Comparison of ENCODE assay signal across 1 cellular context in the genomic region with DNA sequence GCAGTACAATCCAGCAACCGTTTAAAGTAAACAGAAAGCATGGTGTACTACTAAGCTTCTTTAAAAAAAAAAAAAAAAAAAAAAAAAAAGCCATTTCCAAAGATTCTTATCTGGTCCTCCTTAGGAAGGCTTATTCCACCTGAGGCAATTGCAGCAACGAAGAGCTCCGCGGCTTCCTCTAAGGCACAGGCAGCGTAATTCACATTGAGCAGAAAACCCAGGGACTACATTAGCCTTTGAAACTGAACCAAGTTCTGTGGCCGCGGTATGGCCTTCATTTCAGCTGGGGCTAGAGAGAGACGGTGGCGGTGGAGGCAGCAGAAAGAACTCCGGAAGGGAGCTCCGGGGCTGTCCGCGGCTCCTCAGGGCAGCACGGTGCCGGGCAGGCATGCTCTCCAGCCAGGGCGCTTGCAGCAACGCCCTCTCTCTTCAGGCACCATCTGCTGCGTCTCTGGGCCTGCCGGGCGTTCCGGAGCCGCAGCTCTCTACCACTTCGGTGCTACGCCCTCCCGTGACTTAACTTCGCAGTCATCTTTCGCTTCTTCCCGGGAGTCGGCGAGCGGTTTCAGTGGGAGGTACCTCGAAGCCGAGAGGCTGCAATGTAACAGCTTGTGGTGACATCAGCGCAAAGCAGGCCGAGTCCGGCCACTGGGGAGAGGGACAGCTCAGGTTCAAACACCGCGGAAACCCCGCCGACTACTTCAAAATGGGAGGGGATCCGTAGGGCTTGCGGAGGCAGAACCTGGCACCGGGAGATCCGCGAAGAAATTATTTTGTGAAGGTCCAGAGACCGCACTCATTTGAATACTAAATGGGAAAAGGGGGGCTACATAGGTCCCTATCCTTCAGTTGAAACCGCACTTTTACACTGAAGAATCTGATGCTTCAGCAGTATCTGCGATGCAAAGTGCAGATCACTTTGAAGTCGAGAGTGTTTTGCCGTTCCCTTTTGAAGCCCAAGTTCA.
TF ChIP-seq lines count a peak whose summit lies in the region.

No MANE protein-coding gene starts in this region.

TF ChIP-seq in HepG2, 621 proteins besides CTCF, POLR2A, EP300 and RAD21 (continued from another document and continues in another):
- TF ChIP-seq PRDM10 (CRISPR knock-in tag; IDR thresholded peaks at IDR 0.05; ENCODE audit: low read depth) (peak; percentile 72; the same call in 1 of the 2 replicates), ZNF850 (CRISPR knock-in tag; conservative IDR thresholded peaks at IDR 0.05) (0 out of 2 replicates have a peak, but pooled peaks have one; percentile 44), ZNF562 (CRISPR knock-in tag; IDR thresholded peaks at IDR 0.05; ENCODE audit: borderline replicate concordance) (peak; percentile 48; the same call in 1 of the 2 replicates), ARID5B (CRISPR knock-in tag; IDR thresholded peaks at IDR 0.05) (peak; percentile 86), JARID2 (CRISPR knock-in tag; IDR thresholded peaks at IDR 0.05; ENCODE audit: insufficient replicate concordance) (peak; percentile 96), AKAP8 (CRISPR knock-in tag; IDR thresholded peaks at IDR 0.05) (peak; percentile 61; the same call in 1 of the 2 replicates), ZNF138 (CRISPR knock-in tag; IDR thresholded peaks at IDR 0.05; ENCODE audit: low read depth) (0 out of 2 replicates have a peak, but pooled peaks have one; percentile 83), ZIK1 (CRISPR knock-in tag; IDR thresholded peaks at IDR 0.05; ENCODE audit: borderline replicate concordance, low read depth) (0 out of 2 replicates have a peak, but pooled peaks have one; percentile 50), ZBTB39 (CRISPR knock-in tag; IDR thresholded peaks at IDR 0.05) (0 out of 2 replicates have a peak, but pooled peaks have one; percentile 31), ZNF564 (CRISPR knock-in tag; IDR thresholded peaks at IDR 0.05) (peak; percentile 97), ZSCAN31 (CRISPR knock-in tag; IDR thresholded peaks at IDR 0.05; ENCODE audit: low read depth) (peak; percentile 97), MED13 (CRISPR knock-in tag; IDR thresholded peaks at IDR 0.05) (peak; percentile 22; the same call in 1 of the 2 replicates), ZNF282 (IDR thresholded peaks at IDR 0.05; ENCODE audit: partially characterized antibody) (no peak)
- TF ChIP-seq, protein P1, sequence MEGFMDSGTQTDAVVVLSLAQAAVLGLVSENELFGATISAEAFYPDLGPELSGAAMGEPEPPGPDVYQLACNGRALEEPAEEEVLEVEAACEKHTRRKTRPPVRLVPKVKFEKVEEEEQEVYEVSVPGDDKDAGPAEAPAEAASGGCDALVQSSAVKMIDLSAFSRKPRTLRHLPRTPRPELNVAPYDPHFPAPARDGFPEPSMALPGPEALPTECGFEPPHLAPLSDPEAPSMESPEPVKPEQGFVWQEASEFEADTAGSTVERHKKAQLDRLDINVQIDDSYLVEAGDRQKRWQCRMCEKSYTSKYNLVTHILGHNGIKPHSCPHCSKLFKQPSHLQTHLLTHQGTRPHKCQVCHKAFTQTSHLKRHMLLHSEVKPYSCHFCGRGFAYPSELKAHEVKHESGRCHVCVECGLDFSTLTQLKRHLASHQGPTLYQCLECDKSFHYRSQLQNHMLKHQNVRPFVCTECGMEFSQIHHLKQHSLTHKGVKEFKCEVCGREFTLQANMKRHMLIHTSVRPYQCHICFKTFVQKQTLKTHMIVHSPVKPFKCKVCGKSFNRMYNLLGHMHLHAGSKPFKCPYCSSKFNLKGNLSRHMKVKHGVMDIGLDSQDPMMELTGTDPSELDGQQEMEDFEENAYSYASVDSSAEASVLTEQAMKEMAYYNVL (CRISPR knock-in tag; IDR thresholded peaks at IDR 0.05; ENCODE audit: borderline replicate concordance): peak; percentile 94; the same call in 1 of the 2 replicates
- TF ChIP-seq, protein P2, sequence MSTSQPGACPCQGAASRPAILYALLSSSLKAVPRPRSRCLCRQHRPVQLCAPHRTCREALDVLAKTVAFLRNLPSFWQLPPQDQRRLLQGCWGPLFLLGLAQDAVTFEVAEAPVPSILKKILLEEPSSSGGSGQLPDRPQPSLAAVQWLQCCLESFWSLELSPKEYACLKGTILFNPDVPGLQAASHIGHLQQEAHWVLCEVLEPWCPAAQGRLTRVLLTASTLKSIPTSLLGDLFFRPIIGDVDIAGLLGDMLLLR (CRISPR knock-in tag; IDR thresholded peaks at IDR 0.05): peak; percentile 78; the same call in 1 of the 2 replicates
- TF ChIP-seq, protein P3, sequence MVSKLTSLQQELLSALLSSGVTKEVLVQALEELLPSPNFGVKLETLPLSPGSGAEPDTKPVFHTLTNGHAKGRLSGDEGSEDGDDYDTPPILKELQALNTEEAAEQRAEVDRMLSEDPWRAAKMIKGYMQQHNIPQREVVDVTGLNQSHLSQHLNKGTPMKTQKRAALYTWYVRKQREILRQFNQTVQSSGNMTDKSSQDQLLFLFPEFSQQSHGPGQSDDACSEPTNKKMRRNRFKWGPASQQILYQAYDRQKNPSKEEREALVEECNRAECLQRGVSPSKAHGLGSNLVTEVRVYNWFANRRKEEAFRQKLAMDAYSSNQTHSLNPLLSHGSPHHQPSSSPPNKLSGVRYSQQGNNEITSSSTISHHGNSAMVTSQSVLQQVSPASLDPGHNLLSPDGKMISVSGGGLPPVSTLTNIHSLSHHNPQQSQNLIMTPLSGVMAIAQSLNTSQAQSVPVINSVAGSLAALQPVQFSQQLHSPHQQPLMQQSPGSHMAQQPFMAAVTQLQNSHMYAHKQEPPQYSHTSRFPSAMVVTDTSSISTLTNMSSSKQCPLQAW (CRISPR knock-in tag; IDR thresholded peaks at IDR 0.05): peak; percentile 82
- TF ChIP-seq, protein P4, sequence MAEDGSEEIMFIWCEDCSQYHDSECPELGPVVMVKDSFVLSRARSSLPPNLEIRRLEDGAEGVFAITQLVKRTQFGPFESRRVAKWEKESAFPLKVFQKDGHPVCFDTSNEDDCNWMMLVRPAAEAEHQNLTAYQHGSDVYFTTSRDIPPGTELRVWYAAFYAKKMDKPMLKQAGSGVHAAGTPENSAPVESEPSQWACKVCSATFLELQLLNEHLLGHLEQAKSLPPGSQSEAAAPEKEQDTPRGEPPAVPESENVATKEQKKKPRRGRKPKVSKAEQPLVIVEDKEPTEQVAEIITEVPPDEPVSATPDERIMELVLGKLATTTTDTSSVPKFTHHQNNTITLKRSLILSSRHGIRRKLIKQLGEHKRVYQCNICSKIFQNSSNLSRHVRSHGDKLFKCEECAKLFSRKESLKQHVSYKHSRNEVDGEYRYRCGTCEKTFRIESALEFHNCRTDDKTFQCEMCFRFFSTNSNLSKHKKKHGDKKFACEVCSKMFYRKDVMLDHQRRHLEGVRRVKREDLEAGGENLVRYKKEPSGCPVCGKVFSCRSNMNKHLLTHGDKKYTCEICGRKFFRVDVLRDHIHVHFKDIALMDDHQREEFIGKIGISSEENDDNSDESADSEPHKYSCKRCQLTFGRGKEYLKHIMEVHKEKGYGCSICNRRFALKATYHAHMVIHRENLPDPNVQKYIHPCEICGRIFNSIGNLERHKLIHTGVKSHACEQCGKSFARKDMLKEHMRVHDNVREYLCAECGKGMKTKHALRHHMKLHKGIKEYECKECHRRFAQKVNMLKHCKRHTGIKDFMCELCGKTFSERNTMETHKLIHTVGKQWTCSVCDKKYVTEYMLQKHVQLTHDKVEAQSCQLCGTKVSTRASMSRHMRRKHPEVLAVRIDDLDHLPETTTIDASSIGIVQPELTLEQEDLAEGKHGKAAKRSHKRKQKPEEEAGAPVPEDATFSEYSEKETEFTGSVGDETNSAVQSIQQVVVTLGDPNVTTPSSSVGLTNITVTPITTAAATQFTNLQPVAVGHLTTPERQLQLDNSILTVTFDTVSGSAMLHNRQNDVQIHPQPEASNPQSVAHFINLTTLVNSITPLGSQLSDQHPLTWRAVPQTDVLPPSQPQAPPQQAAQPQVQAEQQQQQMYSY (CRISPR knock-in tag; IDR thresholded peaks at IDR 0.05): no peak
